22 cellular contexts compared by ENCODE assay signal in genomic region chrX:84168095-84168494, GRCh38. TPM values are rescaled to one million over a fixed set of nuclear protein-coding genes. Genes with fewer than 3 reads are reported as not detected.
A peak's percentile ranks its signal among the peaks of the same experiment; 100 is the strongest.
DNase-seq lines count a peak whose midpoint lies in the region.
"Had no signal": no experiment of that assay in that cellular context is flagged by ENCODE, and none has a peak within 500 bp of the region (broad histone marks: within the 10 kb centered on the region; RNA-seq: fewer than 3 reads in every experiment).

No MANE protein-coding gene starts in this region.

- no peak overlapping the region for H3K27ac Mint-ChIP-seq in activated T-cell treated with anti-CD3 and anti-CD28 coated beads, Interleukin-2, amount 50 U/mL, for 24 hours
- H3K27ac Mint-ChIP-seq: activated CD4-positive, alpha-beta T cell treated with anti-CD3 and anti-CD28 coated beads, Interleukin-2, amount 10 ng/mL, durations not matched to agents 24 days and 14 days; activated naive CD8-positive, alpha-beta T cell treated with anti-CD3 and anti-CD28 coated beads, Interleukin-2, amount 50 U/mL, for 24 hours; CD4-positive, alpha-beta memory T cell; stimulated activated naive CD8-positive, alpha-beta T cell treated with anti-CD3 and anti-CD28 coated beads, Interleukin-15, Interleukin-2, amounts not matched to agents 100 ng/mL and 50 ng/mL, for 24 hours; T-cell had no signal

- no peaks in the 10 kb centered on the region for H3K9me3 Mint-ChIP-seq in activated T-cell treated with anti-CD3 and anti-CD28 coated beads, Interleukin-2, amount 50 U/mL, for 24 hours
- H3K9me3 Mint-ChIP-seq: activated CD4-positive, alpha-beta T cell treated with anti-CD3 and anti-CD28 coated beads, Interleukin-2, amount 10 ng/mL, durations not matched to agents 24 days and 14 days; activated naive CD8-positive, alpha-beta T cell treated with anti-CD3 and anti-CD28 coated beads, Interleukin-2, amount 50 U/mL, for 24 hours; stimulated activated naive CD8-positive, alpha-beta T cell treated with anti-CD3 and anti-CD28 coated beads, Interleukin-15, Interleukin-2, amounts not matched to agents 100 ng/mL and 50 ng/mL, for 24 hours had no signal

- intact Hi-C loops in cardiac septum (cut with DNase I), result no loop called here

- peaks cover 12% of the 10 kb centered on the region for H3K27me3 Mint-ChIP-seq in activated T-cell treated with anti-CD3 and anti-CD28 coated beads, Interleukin-2, amount 50 U/mL, for 24 hours
- H3K27me3 Mint-ChIP-seq: activated CD4-positive, alpha-beta T cell treated with anti-CD3 and anti-CD28 coated beads, Interleukin-2, amount 10 ng/mL, durations not matched to agents 24 days and 14 days; activated naive CD8-positive, alpha-beta T cell treated with anti-CD3 and anti-CD28 coated beads, Interleukin-2, amount 50 U/mL, for 24 hours; CD4-positive, alpha-beta memory T cell; stimulated activated naive CD8-positive, alpha-beta T cell treated with anti-CD3 and anti-CD28 coated beads, Interleukin-15, Interleukin-2, amounts not matched to agents 100 ng/mL and 50 ng/mL, for 24 hours; T-cell had no signal

- DNase-seq in EH (ENCODE audit: low read depth) (peak; percentile 61), NCI-H460 (ENCODE audit: extremely low read depth, low read depth) (peak; percentile 4), dedifferentiated amniotic fluid mesenchymal stem cell (ENCODE audit: extremely low spot score) (peak; percentile 51), kidney tubule cell (ENCODE audit: low spot score) (peak; percentile 64), NCI-H1105 (lab: John Stamatoyannopoulos, UW) (no peak), cardiac septum (ENCODE audit: low spot score) (no peak), cortex of kidney (lab: John Stamatoyannopoulos, UW) (no peak)
- DNase-seq in activated T-cell treated with anti-CD3 and anti-CD28 coated beads, Interleukin-2, amount 50 U/mL, for 24 hours, result no peak
- DNase-seq: activated CD4-positive, alpha-beta T cell treated with anti-CD3 and anti-CD28 coated beads, Interleukin-2, amount 10 ng/mL, durations not matched to agents 24 days and 14 days; activated naive CD8-positive, alpha-beta T cell treated with anti-CD3 and anti-CD28 coated beads, Interleukin-2, amount 50 U/mL, for 24 hours; CD4-positive, alpha-beta memory T cell; glutamatergic neuron; left lung; MG63; NCI-H1436; NCI-H2171 treated with DMSO at 0.1 percent for 48 hours; NCI-H69; Right ventricle myocardium superior; stimulated activated CD4-positive, alpha-beta T cell treated with anti-CD3 and anti-CD28 coated beads, Interleukin-4, amount 100 ng/mL, for 24 hours; T-cell; tibial artery had no signal

- no peaks in the 10 kb centered on the region for H3K4me1 Mint-ChIP-seq in activated T-cell treated with anti-CD3 and anti-CD28 coated beads, Interleukin-2, amount 50 U/mL, for 24 hours (ENCODE audit: low read depth)
- H3K4me1 Mint-ChIP-seq: activated CD4-positive, alpha-beta T cell treated with anti-CD3 and anti-CD28 coated beads, Interleukin-2, amount 10 ng/mL, durations not matched to agents 24 days and 14 days; activated naive CD8-positive, alpha-beta T cell treated with anti-CD3 and anti-CD28 coated beads, Interleukin-2, amount 50 U/mL, for 24 hours; CD4-positive, alpha-beta memory T cell; T-cell had no signal

- H3K4me3 Mint-ChIP-seq in activated T-cell treated with anti-CD3 and anti-CD28 coated beads, Interleukin-2, amount 50 U/mL, for 24 hours, result no peak overlapping the region
- H3K4me3 Mint-ChIP-seq: activated CD4-positive, alpha-beta T cell treated with anti-CD3 and anti-CD28 coated beads, Interleukin-2, amount 10 ng/mL, durations not matched to agents 24 days and 14 days; activated naive CD8-positive, alpha-beta T cell treated with anti-CD3 and anti-CD28 coated beads, Interleukin-2, amount 50 U/mL, for 24 hours; CD4-positive, alpha-beta memory T cell; stimulated activated naive CD8-positive, alpha-beta T cell treated with anti-CD3 and anti-CD28 coated beads, Interleukin-15, Interleukin-2, amounts not matched to agents 100 ng/mL and 50 ng/mL, for 24 hours; T-cell had no signal

- no peaks in the 10 kb centered on the region for H3K36me3 Mint-ChIP-seq in activated T-cell treated with anti-CD3 and anti-CD28 coated beads, Interleukin-2, amount 50 U/mL, for 24 hours (ENCODE audit: low read depth)
- H3K36me3 Mint-ChIP-seq: CD4-positive, alpha-beta memory T cell; T-cell had no signal

RNA-seq across cellular contexts. Expression of gene RPS6KA6, which starts 19.9 kb away (rescaled TPM):
- 3.3 and 4.0 TPM in 2 replicates for total RNA-seq in NCI-H460 (2014; rRNA removed; shearing (Covaris generic))
- 1.1 and 5.1 TPM in 2 replicates for polyA plus RNA-seq in NCI-H460 (2014; cell fraction: nucleus; rRNA removed)
- total RNA-seq in cardiac septum, result 0.40 TPM
- total RNA-seq: activated CD4-positive, alpha-beta T cell treated with anti-CD3 and anti-CD28 coated beads, Interleukin-2, amount 10 ng/mL, durations not matched to agents 24 days and 14 days had no signal
- polyA plus RNA-seq: CD4-positive, alpha-beta memory T cell had no signal

Comparison
In these comparisons a context has a peak if more than half of its experiments do, and no peak if none do; other contexts are left out.
1. DNase-seq: peak in EH (single experiment), NCI-H460 (single experiment), dedifferentiated amniotic fluid mesenchymal stem cell (single experiment) and kidney tubule cell (single experiment); none in activated T-cell treated with anti-CD3 and anti-CD28 coated beads, Interleukin-2, amount 50 U/mL, for 24 hours (single experiment), NCI-H1105 (single experiment), cardiac septum (single experiment) and cortex of kidney (single experiment).